ENCODE assay signal across 8 cellular contexts in genomic region chr1:146036990-146037646, GRCh38. TPM values are rescaled to one million over a fixed set of nuclear protein-coding genes. Genes with fewer than 3 reads are reported as not detected.
DNase-seq lines count a peak whose midpoint lies in the region; ATAC-seq and TF ChIP-seq lines count a peak whose summit lies in the region.

No MANE protein-coding gene starts in this region.

- H3K4me1 ChIP-seq in mesendoderm (ENCODE audit: control insufficient read depth, low read depth, low read length), result no peaks in the 10 kb centered on the region

- no CpG with 5 or more reads among the region's 21 CpGs for WGBS in mesendoderm (ENCODE audit: extremely low coverage, insufficient coverage, low lambda C conversion rate)

- no peak overlapping the region for H4K5ac ChIP-seq in mesendoderm (ENCODE audit: low read length)

- H2AK5ac ChIP-seq in mesendoderm (ENCODE audit: low read length), result no peak overlapping the region

- ATAC-seq in HG03432 (IDR thresholded peaks at IDR 0.05; ENCODE audit: unreplicated experiment), result peak; percentile 28
- peak; percentile 35 for ATAC-seq in activated CD8-positive, alpha-beta T cell treated with anti-CD3 and anti-CD28 coated beads for 36 hours

- CTCF ChIA-PET in GM10248 (lab: Yijun Ruan, JAX), result interaction anchor here (0.9 to 8.7 kb wide), 5 partner anchors 9 to 73 kb away, joined by 3 to 63 read pairs (median 3); partner anchors contain the start of genes ANKRD34A, HJV and POLR3GL
- CTCF ChIA-PET in activated CD8-positive, alpha-beta T cell treated with anti-CD3 and anti-CD28 coated beads for 36 hours (lab: Charles Lee), result interaction anchor here (0.7 to 3.3 kb wide), 9 partner anchors 10 to 209 kb away, joined by 3 to 13 read pairs (median 4); partner anchors contain the start of genes ANKRD34A, NUDT17, PIAS3 and POLR3GL

- no peak overlapping the region for H3K23ac ChIP-seq in mesendoderm (ENCODE audit: low read length)

- no peak for TF ChIP-seq CTCF in GM10248 (IDR thresholded peaks at IDR 0.05; ENCODE audit: control extremely low read depth, extremely low read depth, low read depth, missing control alignments)
- TF ChIP-seq CTCF in activated CD8-positive, alpha-beta T cell treated with anti-CD3 and anti-CD28 coated beads for 36 hours (IDR thresholded peaks at IDR 0.05), result no peak

- H3K9me3 Mint-ChIP-seq in activated CD8-positive, alpha-beta T cell treated with anti-CD3 and anti-CD28 coated beads for 36 hours, result no peaks in the 10 kb centered on the region

- peak overlapping the region; percentile 72 for H3K4me2 ChIP-seq in mesendoderm (ENCODE audit: low read length)

- peak overlapping the region; percentile 94 for H3K18ac ChIP-seq in mesendoderm (ENCODE audit: low read length)

- no peak overlapping the region for H2BK5ac ChIP-seq in mesendoderm (ENCODE audit: low read length)

- H3K4me3 Mint-ChIP-seq in activated CD8-positive, alpha-beta T cell treated with anti-CD3 and anti-CD28 coated beads for 36 hours, result peak overlapping the region; percentile 92

- no peaks in the 10 kb centered on the region for H3K79me2 ChIP-seq in mesendoderm (ENCODE audit: control insufficient read depth, insufficient read depth, low read length)

- POLR2A ChIA-PET in GM10248 (lab: Yijun Ruan, JAX), result interaction anchor here (4.0 kb wide), 1 partner anchor 15 kb away, joined by 49 read pairs; no protein-coding TSS in a partner anchor
- POLR2A ChIA-PET in activated CD8-positive, alpha-beta T cell treated with anti-CD3 and anti-CD28 coated beads for 36 hours (lab: Charles Lee), result interaction anchor here (0.7 to 8.5 kb wide), 16 partner anchors 11 to 213 kb away, joined by 3 to 202 read pairs (median 6); partner anchors contain the start of genes ANKRD34A, LIX1L, PIAS3 and POLR3C

- no peak overlapping the region for H4K8ac ChIP-seq in mesendoderm (ENCODE audit: low read depth, low read length)

- H3K27ac Mint-ChIP-seq in activated CD8-positive, alpha-beta T cell treated with anti-CD3 and anti-CD28 coated beads for 36 hours, result peak overlapping the region; percentile 98

- H3K27ac ChIP-seq in mesendoderm (ENCODE audit: low read depth, low read length), result peak overlapping the region; percentile 15

- no peaks in the 10 kb centered on the region for H3K27me3 ChIP-seq in mesendoderm (ENCODE audit: insufficient read depth, low read length, poor library complexity)

- peak overlapping the region; percentile 89 for H3K4ac ChIP-seq in mesendoderm (ENCODE audit: low read depth, low read length)

- intact Hi-C loops in activated CD8-positive, alpha-beta T cell treated with anti-CD3 and anti-CD28 coated beads for 36 hours (cut with micrococcal nuclease), result no loop called here

- H3K56ac ChIP-seq in mesendoderm (ENCODE audit: low read length), result peak overlapping the region; percentile 87

- peak overlapping the region; percentile 75 for H3K9ac ChIP-seq in mesendoderm (ENCODE audit: low read length)

- H3K36me3 Mint-ChIP-seq in activated CD8-positive, alpha-beta T cell treated with anti-CD3 and anti-CD28 coated beads for 36 hours (ENCODE audit: low read depth), result peaks cover 6% of the 10 kb centered on the region

- no peaks in the 10 kb centered on the region for H3K79me1 ChIP-seq in mesendoderm (ENCODE audit: low read length)

- peak overlapping the region; percentile 75 for H3K4me3 ChIP-seq in mesendoderm (ENCODE audit: low read length)

- no peaks in the 10 kb centered on the region for H3K36me3 ChIP-seq in mesendoderm (ENCODE audit: control insufficient read depth, insufficient read depth, low read length)

- H3K4me1 Mint-ChIP-seq in activated CD8-positive, alpha-beta T cell treated with anti-CD3 and anti-CD28 coated beads for 36 hours (ENCODE audit: low read depth), result peaks cover 25% of the 10 kb centered on the region

- no peak overlapping the region for H2BK120ac ChIP-seq in mesendoderm (ENCODE audit: low read depth, low read length)

- H2BK15ac ChIP-seq in mesendoderm (replicated peaks; ENCODE audit: low read depth), result no peak overlapping the region

- H3K27me3 Mint-ChIP-seq in activated CD8-positive, alpha-beta T cell treated with anti-CD3 and anti-CD28 coated beads for 36 hours, result peaks cover 7% of the 10 kb centered on the region

- DNase-seq in GM10248 (ENCODE audit: extremely low spot score), result peak; percentile 58
- peak; percentile 91 for DNase-seq in NCI-H82 treated with DMSO at 0.1 percent for 48 hours (lab: John Stamatoyannopoulos, UW; ENCODE audit: unreplicated experiment)
- DNase-seq in activated CD8-positive, alpha-beta T cell treated with anti-CD3 and anti-CD28 coated beads for 36 hours, result peak; percentile 92
- peak; percentile 52 for DNase-seq in effector CD4-positive, alpha-beta T cell
- peak; percentile 91 for DNase-seq in mesendoderm
- peak; percentile 42 for DNase-seq in stimulated activated CD8-positive, alpha-beta memory T cell treated with anti-CD3 and anti-CD28 coated beads, Interleukin-12 subunit alpha, Interleukin-12 subunit beta, amount 100 ng/mL, for 24 hours (ENCODE audit: extremely low read depth)
- DNase-seq in 8988T, result no peak

RNA-seq across cellular contexts. Expression of gene HJV, which starts 15.6 kb away (rescaled TPM):
- total RNA-seq in activated CD8-positive, alpha-beta T cell treated with anti-CD3 and anti-CD28 coated beads for 36 hours, result not detected
- polyA plus RNA-seq in mesendoderm (2013, experiment 1 of 2), result 0.08 TPM
- 0.07 TPM for polyA plus RNA-seq in mesendoderm (2013, experiment 2 of 2)

RNA-seq across cellular contexts. Expression of gene TXNIP, which starts 40.7 kb away (rescaled TPM):
- total RNA-seq in activated CD8-positive, alpha-beta T cell treated with anti-CD3 and anti-CD28 coated beads for 36 hours, result 100 to 1,000 TPM; 130 to 134 TPM
- 2.3 TPM for polyA plus RNA-seq in mesendoderm (2013, experiment 1 of 2)
- 2.0 TPM for polyA plus RNA-seq in mesendoderm (2013, experiment 2 of 2)
